In the genomic region with DNA sequence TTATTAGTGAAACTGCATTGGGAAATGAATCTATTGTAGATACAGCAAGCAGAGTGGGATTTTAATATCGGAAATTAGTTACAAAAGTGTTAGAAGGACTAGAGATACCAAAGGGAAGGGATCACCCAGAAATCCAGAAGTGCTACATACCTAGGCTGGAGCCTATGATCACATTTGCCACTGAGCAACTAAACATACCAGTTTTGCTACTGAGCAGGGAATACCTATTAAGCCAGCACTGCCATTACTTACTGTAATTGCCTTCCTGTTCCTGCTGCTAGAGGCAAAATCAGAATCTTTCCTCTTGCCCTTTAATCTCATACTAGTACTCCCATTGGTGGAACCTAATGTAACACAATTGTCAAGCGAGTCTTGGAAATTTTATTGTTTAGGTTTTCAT, we compare ENCODE assay signal across 20 cellular contexts.
A peak's percentile ranks its signal among the peaks of the same experiment; 100 is the strongest.
DNase-seq lines count a peak whose midpoint lies in the region; ATAC-seq and TF ChIP-seq lines count a peak whose summit lies in the region.
"Had no signal": no experiment of that assay in that cellular context is flagged by ENCODE, and none has a peak within 500 bp of the region (broad histone marks: within the 10 kb centered on the region; RNA-seq: fewer than 3 reads in every experiment).

No MANE protein-coding gene starts in this region.

- DNase-seq in DMS53 (lab: John Stamatoyannopoulos, UW) (peak; percentile 5), DMS53 treated with DMSO at 0.1 percent for 48 hours (lab: John Stamatoyannopoulos, UW; ENCODE audit: unreplicated experiment) (no peak), SK-N-SH (peak; percentile 0), epithelial cell of esophagus (ENCODE audit: low read depth) (peak; percentile 55), left kidney (ENCODE audit: low read depth, low spot score) (peak; percentile 5), NCI-H1092 (lab: John Stamatoyannopoulos, UW) (no peak), activated T-cell treated with anti-CD3 and anti-CD28 coated beads for 4 hours (no peak)
- DNase-seq: Caco-2; CD4-positive, CD25-positive, alpha-beta regulatory T cell; CD8-positive, alpha-beta T cell; DMS153; DMS79 treated with DMSO at 0.1 percent for 48 hours; GF-D8; GOT3; HFFc6 had no signal

- H3K79me2 ChIP-seq in SK-N-SH (ENCODE audit: insufficient read depth): no peaks in the 10 kb centered on the region

- TF ChIP-seq RAD21 in SK-N-SH (IDR thresholded peaks at IDR 0.05; ENCODE audit: low read length): no peak

- H3K27me3 ChIP-seq in SK-N-SH (ENCODE audit: insufficient read depth): no peaks in the 10 kb centered on the region
- H3K27me3 ChIP-seq: BLaER1 had no signal

- H3K27ac ChIP-seq in SK-N-SH (ENCODE audit: low read depth in 2 of 2, low read length in 1 of 2): no peak overlapping the region
- H3K27ac ChIP-seq: 22Rv1, BLaER1, C4-2B had no signal

- CTCF ChIA-PET in SK-N-SH (lab: Yijun Ruan, JAX): no interaction called here

- H3F3A ChIP-seq in SK-N-SH (replicated peaks; ENCODE audit: insufficient read depth): no peaks in the 10 kb centered on the region

- no peaks in the 10 kb centered on the region for H3K9me2 ChIP-seq in SK-N-SH

- 69% methylated on average over 2 of the region's 2 CpGs for WGBS in SK-N-SH (ENCODE audit: low lambda C conversion rate)

- H3K4me2 ChIP-seq in SK-N-SH: no peak overlapping the region
- H3K4me2 ChIP-seq: BLaER1 had no signal

- no peak for ATAC-seq in SK-N-SH treated with all-trans-retinoic acid at 6 μM for 48 hours
- ATAC-seq: CD8-positive, alpha-beta T cell had no signal

- H3K4me3 ChIP-seq in SK-N-SH (ENCODE audit: low read depth in 2 of 2, low read length in 1 of 2) (no peak overlapping the region), epithelial cell of esophagus (ENCODE audit: low read length) (no peak overlapping the region)
- H3K4me3 ChIP-seq: BLaER1, HAP-1 had no signal

- no peaks in the 10 kb centered on the region for H4K20me1 ChIP-seq in SK-N-SH (ENCODE audit: insufficient read depth)
- H4K20me1 ChIP-seq: BLaER1 had no signal

- no peak for TF ChIP-seq EP300 in SK-N-SH (IDR thresholded peaks at IDR 0.05; ENCODE audit: borderline replicate concordance in 1 of 2, low read depth in 1 of 2, low read length in 1 of 2)

- H3K36me3 ChIP-seq in SK-N-SH (replicated peaks in 1 of 2; ENCODE audit: control insufficient read depth in 1 of 2, insufficient read depth in 2 of 2, low read length in 1 of 2): no peaks in the 10 kb centered on the region
- H3K36me3 ChIP-seq: BLaER1, HAP-1 had no signal

- H2AFZ ChIP-seq in SK-N-SH (ENCODE audit: low read depth): no peak overlapping the region

- H3K9me3 ChIP-seq in SK-N-SH: no peaks in the 10 kb centered on the region
- H3K9me3 ChIP-seq: BLaER1, Caco-2, HAP-1 had no signal

- no peak for TF ChIP-seq CTCF in SK-N-SH (IDR thresholded peaks at IDR 0.05)
- no peak for TF ChIP-seq CTCF in epithelial cell of esophagus (IDR thresholded peaks at IDR 0.05; ENCODE audit: insufficient read depth, low read depth, low read length, missing control alignments)

- POLR2A ChIA-PET in SK-N-SH (lab: Yijun Ruan, JAX): no interaction called here

- no peaks in the 10 kb centered on the region for H3K4me1 ChIP-seq in SK-N-SH (ENCODE audit: control insufficient read depth in 1 of 2, insufficient read depth in 2 of 2, low read depth in 1 of 2, low read length in 1 of 2)
- H3K4me1 ChIP-seq: BLaER1, Caco-2, HAP-1 had no signal

- no peak overlapping the region for H3K9ac ChIP-seq in SK-N-SH
- H3K9ac ChIP-seq: BLaER1 had no signal

TF ChIP-seq in SK-N-SH, 30 proteins besides CTCF, POLR2A, EP300 and RAD21:
- no peak for TF ChIP-seq GABPA (IDR thresholded peaks at IDR 0.05; ENCODE audit: low read depth)
- TF ChIP-seq, protein P1, sequence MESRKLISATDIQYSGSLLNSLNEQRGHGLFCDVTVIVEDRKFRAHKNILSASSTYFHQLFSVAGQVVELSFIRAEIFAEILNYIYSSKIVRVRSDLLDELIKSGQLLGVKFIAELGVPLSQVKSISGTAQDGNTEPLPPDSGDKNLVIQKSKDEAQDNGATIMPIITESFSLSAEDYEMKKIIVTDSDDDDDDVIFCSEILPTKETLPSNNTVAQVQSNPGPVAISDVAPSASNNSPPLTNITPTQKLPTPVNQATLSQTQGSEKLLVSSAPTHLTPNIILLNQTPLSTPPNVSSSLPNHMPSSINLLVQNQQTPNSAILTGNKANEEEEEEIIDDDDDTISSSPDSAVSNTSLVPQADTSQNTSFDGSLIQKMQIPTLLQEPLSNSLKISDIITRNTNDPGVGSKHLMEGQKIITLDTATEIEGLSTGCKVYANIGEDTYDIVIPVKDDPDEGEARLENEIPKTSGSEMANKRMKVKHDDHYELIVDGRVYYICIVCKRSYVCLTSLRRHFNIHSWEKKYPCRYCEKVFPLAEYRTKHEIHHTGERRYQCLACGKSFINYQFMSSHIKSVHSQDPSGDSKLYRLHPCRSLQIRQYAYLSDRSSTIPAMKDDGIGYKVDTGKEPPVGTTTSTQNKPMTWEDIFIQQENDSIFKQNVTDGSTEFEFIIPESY (IDR thresholded peaks at IDR 0.05; ENCODE audit: borderline replicate concordance, low read depth): no peak
- no peak for TF ChIP-seq YY1 (IDR thresholded peaks at IDR 0.05; ENCODE audit: low read depth)
- no peak for TF ChIP-seq SIN3A (IDR thresholded peaks at IDR 0.05; ENCODE audit: borderline replicate concordance, low read depth, low read length)
- no peak for TF ChIP-seq JUND (IDR thresholded peaks at IDR 0.05)
- TF ChIP-seq FOXJ3 (CRISPR knock-in tag; IDR thresholded peaks at IDR 0.05): no peak
- no peak for TF ChIP-seq RFX5 (IDR thresholded peaks at IDR 0.05; ENCODE audit: low read length)
- no peak for TF ChIP-seq RXRA (IDR thresholded peaks at IDR 0.05; ENCODE audit: borderline replicate concordance, low read depth)
- no peak for TF ChIP-seq SMC3 (IDR thresholded peaks at IDR 0.05; ENCODE audit: low read depth, low read length)
- TF ChIP-seq EZH2phosphoT487 (IDR thresholded peaks at IDR 0.05; ENCODE audit: borderline replicate concordance, low read depth): no peak

TF ChIP-seq in SK-N-SH treated with all-trans-retinoic acid at 6 μM for 48 hours, 23 proteins besides CTCF, POLR2A, EP300 and RAD21 (continues in another document):
- TF ChIP-seq ISL1 (CRISPR knock-in tag; IDR thresholded peaks at IDR 0.05): no peak
- TF ChIP-seq, protein P2, sequence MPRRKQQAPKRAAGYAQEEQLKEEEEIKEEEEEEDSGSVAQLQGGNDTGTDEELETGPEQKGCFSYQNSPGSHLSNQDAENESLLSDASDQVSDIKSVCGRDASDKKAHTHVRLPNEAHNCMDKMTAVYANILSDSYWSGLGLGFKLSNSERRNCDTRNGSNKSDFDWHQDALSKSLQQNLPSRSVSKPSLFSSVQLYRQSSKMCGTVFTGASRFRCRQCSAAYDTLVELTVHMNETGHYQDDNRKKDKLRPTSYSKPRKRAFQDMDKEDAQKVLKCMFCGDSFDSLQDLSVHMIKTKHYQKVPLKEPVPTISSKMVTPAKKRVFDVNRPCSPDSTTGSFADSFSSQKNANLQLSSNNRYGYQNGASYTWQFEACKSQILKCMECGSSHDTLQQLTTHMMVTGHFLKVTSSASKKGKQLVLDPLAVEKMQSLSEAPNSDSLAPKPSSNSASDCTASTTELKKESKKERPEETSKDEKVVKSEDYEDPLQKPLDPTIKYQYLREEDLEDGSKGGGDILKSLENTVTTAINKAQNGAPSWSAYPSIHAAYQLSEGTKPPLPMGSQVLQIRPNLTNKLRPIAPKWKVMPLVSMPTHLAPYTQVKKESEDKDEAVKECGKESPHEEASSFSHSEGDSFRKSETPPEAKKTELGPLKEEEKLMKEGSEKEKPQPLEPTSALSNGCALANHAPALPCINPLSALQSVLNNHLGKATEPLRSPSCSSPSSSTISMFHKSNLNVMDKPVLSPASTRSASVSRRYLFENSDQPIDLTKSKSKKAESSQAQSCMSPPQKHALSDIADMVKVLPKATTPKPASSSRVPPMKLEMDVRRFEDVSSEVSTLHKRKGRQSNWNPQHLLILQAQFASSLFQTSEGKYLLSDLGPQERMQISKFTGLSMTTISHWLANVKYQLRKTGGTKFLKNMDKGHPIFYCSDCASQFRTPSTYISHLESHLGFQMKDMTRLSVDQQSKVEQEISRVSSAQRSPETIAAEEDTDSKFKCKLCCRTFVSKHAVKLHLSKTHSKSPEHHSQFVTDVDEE (CRISPR knock-in tag; IDR thresholded peaks at IDR 0.05): no peak
- TF ChIP-seq OSR1 (CRISPR knock-in tag; IDR thresholded peaks at IDR 0.05): no peak
- TF ChIP-seq ESRRG (CRISPR knock-in tag; IDR thresholded peaks at IDR 0.05): no peak
- TF ChIP-seq GLIS3 (CRISPR knock-in tag; IDR thresholded peaks at IDR 0.05): no peak
- no peak for TF ChIP-seq ZFP30 (CRISPR knock-in tag; IDR thresholded peaks at IDR 0.05)
- no peak for TF ChIP-seq TOX (CRISPR knock-in tag; IDR thresholded peaks at IDR 0.05; ENCODE audit: borderline replicate concordance)
- no peak for TF ChIP-seq SNAI2 (CRISPR knock-in tag; IDR thresholded peaks at IDR 0.05)
- TF ChIP-seq, protein P3, sequence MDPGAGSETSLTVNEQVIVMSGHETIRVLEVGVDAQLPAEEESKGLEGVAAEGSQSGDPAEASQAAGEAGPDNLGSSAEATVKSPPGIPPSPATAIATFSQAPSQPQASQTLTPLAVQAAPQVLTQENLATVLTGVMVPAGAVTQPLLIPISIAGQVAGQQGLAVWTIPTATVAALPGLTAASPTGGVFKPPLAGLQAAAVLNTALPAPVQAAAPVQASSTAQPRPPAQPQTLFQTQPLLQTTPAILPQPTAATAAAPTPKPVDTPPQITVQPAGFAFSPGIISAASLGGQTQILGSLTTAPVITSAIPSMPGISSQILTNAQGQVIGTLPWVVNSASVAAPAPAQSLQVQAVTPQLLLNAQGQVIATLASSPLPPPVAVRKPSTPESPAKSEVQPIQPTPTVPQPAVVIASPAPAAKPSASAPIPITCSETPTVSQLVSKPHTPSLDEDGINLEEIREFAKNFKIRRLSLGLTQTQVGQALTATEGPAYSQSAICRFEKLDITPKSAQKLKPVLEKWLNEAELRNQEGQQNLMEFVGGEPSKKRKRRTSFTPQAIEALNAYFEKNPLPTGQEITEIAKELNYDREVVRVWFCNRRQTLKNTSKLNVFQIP (CRISPR knock-in tag; IDR thresholded peaks at IDR 0.05; ENCODE audit: borderline replicate concordance, low read depth): no peak
- TF ChIP-seq ARNTL (CRISPR knock-in tag; IDR thresholded peaks at IDR 0.05; ENCODE audit: borderline replicate concordance, low read depth): no peak
- TF ChIP-seq ZNF8 (CRISPR knock-in tag; IDR thresholded peaks at IDR 0.05): no peak
- no peak for TF ChIP-seq PPARA (CRISPR knock-in tag; IDR thresholded peaks at IDR 0.05; ENCODE audit: borderline replicate concordance)
- no peak for TF ChIP-seq CSDC2 (CRISPR knock-in tag; IDR thresholded peaks at IDR 0.05)
- TF ChIP-seq ZFP3 (CRISPR knock-in tag; IDR thresholded peaks at IDR 0.05): no peak
- TF ChIP-seq ZNF70 (CRISPR knock-in tag; IDR thresholded peaks at IDR 0.05): no peak

Comparison
In these comparisons a context has a peak if more than half of its experiments do, and no peak if none do; other contexts are left out.
1. DNase-seq: peak in DMS53 (single experiment), SK-N-SH (single experiment), epithelial cell of esophagus (single experiment) and left kidney (single experiment); none in DMS53 treated with DMSO at 0.1 percent for 48 hours (single experiment), NCI-H1092 (single experiment) and activated T-cell treated with anti-CD3 and anti-CD28 coated beads for 4 hours (single experiment).